ENCODE assay signal across 25 cellular contexts in the genomic region with DNA sequence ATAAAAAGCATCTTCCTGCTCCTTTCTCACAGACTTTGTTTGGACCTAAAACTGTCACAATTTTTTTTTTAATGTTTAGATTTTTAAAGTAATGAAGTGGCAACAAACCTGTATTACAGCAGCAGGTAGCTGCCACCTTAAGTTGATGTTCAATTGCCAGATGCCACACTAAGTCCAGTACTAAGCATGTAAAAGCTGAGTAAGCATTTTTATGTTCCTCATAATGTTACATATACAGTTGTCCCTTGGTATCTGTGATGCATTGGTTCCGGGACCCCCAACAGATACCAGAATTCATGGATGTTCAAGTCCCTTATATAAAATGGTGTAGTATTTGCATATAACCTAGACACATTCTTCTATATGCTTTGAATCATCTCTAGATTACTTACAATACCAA.
"Had no signal": no experiment of that assay in that cellular context is flagged by ENCODE, and none has a peak within 500 bp of the region (broad histone marks: within the 10 kb centered on the region; RNA-seq: fewer than 3 reads in every experiment).

No MANE protein-coding gene starts in this region.

- H3K9me3 ChIP-seq: lower lobe of right lung, sigmoid colon, transverse colon, vagina had no signal

- FAIRE-seq: keratinocyte, TTC549 had no signal

- H3K9me3 Mint-ChIP-seq: activated T-helper 1 cell treated with anti-CD3 and anti-CD28 coated beads, Interleukin-12 subunit alpha, Interleukin-12 subunit beta, Interleukin-2, Interleukin-4 antibody, amounts not matched to agents 30 ng/mL and 10 ng/mL and 1 ng/mL, durations not matched to agents 14 hours and 24 hours and 36 hours; nephron; stimulated activated naive B cell treated with anti-CD40 and anti-IgM and Interleukin-4, amounts not matched to agents 10 μg/mL and 1 μg/mL and 100 μg/mL, for 72 hours; T-helper 2 cell treated with Interferon-gamma antibody and Interleukin-4, amounts not matched to agents 5 μg/mL and 100 μg/mL, for 36 hours had no signal

- H3K27me3 ChIP-seq: brain microvascular endothelial cell, sigmoid colon, transverse colon, vagina had no signal

- H3K27ac Mint-ChIP-seq: activated CD8-positive, alpha-beta T cell treated with anti-CD3 and anti-CD28 coated beads, Interleukin-2, amount 10 ng/mL, durations not matched to agents 7 days and 5 days; activated T-helper 1 cell treated with anti-CD3 and anti-CD28 coated beads, Interleukin-12 subunit alpha, Interleukin-12 subunit beta, Interleukin-2, Interleukin-4 antibody, amounts not matched to agents 30 ng/mL and 10 ng/mL and 1 ng/mL, durations not matched to agents 14 hours and 24 hours and 36 hours; mesothelial cell of epicardium; nephron; T-helper 2 cell treated with Interferon-gamma antibody and Interleukin-4, amounts not matched to agents 5 μg/mL and 100 μg/mL, for 36 hours had no signal

- H3K27me3 Mint-ChIP-seq: stimulated activated naive B cell treated with anti-CD40 and anti-IgM and Interleukin-4, amounts not matched to agents 10 μg/mL and 1 μg/mL and 100 μg/mL, for 72 hours had no signal

- H3K4me1 Mint-ChIP-seq: nephron had no signal

- H2AFZ ChIP-seq: parathyroid adenoma had no signal

- H3K4me3 Mint-ChIP-seq: activated CD8-positive, alpha-beta T cell treated with anti-CD3 and anti-CD28 coated beads, Interleukin-2, amount 10 ng/mL, durations not matched to agents 7 days and 5 days; activated T-helper 1 cell treated with anti-CD3 and anti-CD28 coated beads, Interleukin-12 subunit alpha, Interleukin-12 subunit beta, Interleukin-2, Interleukin-4 antibody, amounts not matched to agents 30 ng/mL and 10 ng/mL and 1 ng/mL, durations not matched to agents 14 hours and 24 hours and 36 hours; mesothelial cell of epicardium; nephron; stimulated activated naive B cell treated with anti-CD40 and anti-IgM and Interleukin-4, amounts not matched to agents 10 μg/mL and 1 μg/mL and 100 μg/mL, for 72 hours; T-helper 2 cell treated with Interferon-gamma antibody and Interleukin-4, amounts not matched to agents 5 μg/mL and 100 μg/mL, for 36 hours had no signal

- H3K27ac ChIP-seq: brain microvascular endothelial cell, coronary artery, lower lobe of right lung, parathyroid adenoma had no signal

- ATAC-seq: activated CD8-positive, alpha-beta T cell treated with anti-CD3 and anti-CD28 coated beads, Interleukin-2, amount 10 ng/mL, durations not matched to agents 7 days and 5 days; lower lobe of right lung; stimulated activated naive B cell treated with anti-CD40 and anti-IgM and Interleukin-4, amounts not matched to agents 10 μg/mL and 1 μg/mL and 100 μg/mL, for 72 hours had no signal

- H3K4me3 ChIP-seq: coronary artery, lower lobe of right lung, sigmoid colon, transverse colon, vagina had no signal

- H3K9ac ChIP-seq: parathyroid adenoma had no signal

- DNase-seq: activated CD4-positive, alpha-beta T cell treated with anti-CD3 and anti-CD28 coated beads for 48 hours; activated CD4-positive, CD25-positive, alpha-beta regulatory T cell; activated CD8-positive, alpha-beta memory T cell treated with anti-CD3 and anti-CD28 coated beads, Interleukin-2, amount 50 U/mL, for 4 hours; activated CD8-positive, alpha-beta T cell treated with anti-CD3 and anti-CD28 coated beads, Interleukin-2, amount 10 ng/mL, durations not matched to agents 7 days and 5 days; aorta; brain microvascular endothelial cell; erythroblast; foreskin melanocyte; head of caudate nucleus; lower lobe of right lung; sigmoid colon; stimulated activated CD4-positive, alpha-beta T cell treated with anti-CD3 and anti-CD28 coated beads, Interleukin-4, amount 100 ng/mL, for 4 hours; stimulated activated naive B cell treated with anti-CD40 and anti-IgM and Interleukin-4, amounts not matched to agents 10 μg/mL and 1 μg/mL and 100 μg/mL, for 72 hours; substantia nigra; SW 1271; transverse colon had no signal
